Comparison of ENCODE assay signal across 8 cellular contexts in genomic region chr9:99103505-99103904, GRCh38. TPM values are rescaled to one million over a fixed set of nuclear protein-coding genes. Genes with fewer than 3 reads are reported as not detected.
DNase-seq lines count a peak whose midpoint lies in the region; ATAC-seq and TF ChIP-seq lines count a peak whose summit lies in the region.

No MANE protein-coding gene starts in this region.

- H3K27ac ChIP-seq in GM23338 (ENCODE audit: low read depth) (no peak overlapping the region), sigmoid colon (peak overlapping the region; percentile 92 to 95 (median 93))

- H3K4me3 ChIP-seq in GM23338 (peak overlapping the region; percentile 91), iPS-15b (ENCODE audit: low read depth, low read length) (peak overlapping the region; percentile 94), sigmoid colon (peak overlapping the region in 3 of 4 donors; percentile 90 to 98 (median 91))

- ATAC-seq in GM23338 (peak; percentile 4; the same call in 2 of the 3 replicates), GM19395 (IDR thresholded peaks at IDR 0.05; ENCODE audit: unreplicated experiment) (no peak)

- peaks cover 3% of the 10 kb centered on the region for H3K27me3 Mint-ChIP-seq in GM23338 (ENCODE audit: insufficient read depth, low read depth, poor library complexity)
- no peaks in the 10 kb centered on the region for H3K27me3 Mint-ChIP-seq in activated CD4-positive, alpha-beta memory T cell treated with anti-CD3 and anti-CD28 coated beads for 36 hours

- WGBS in sigmoid colon, 2 donors: 74 to 77% methylated on average over 6 of the region's 6 CpGs

- H3K27me3 ChIP-seq in GM23338 (ENCODE audit: insufficient read depth): peaks cover 25% of the 10 kb centered on the region
- peaks cover 16% of the 10 kb centered on the region for H3K27me3 ChIP-seq in iPS-15b (ENCODE audit: control insufficient read depth, insufficient read depth, low read length)
- H3K27me3 ChIP-seq in sigmoid colon: no peaks in the 10 kb centered on the region

- H3K79me2 ChIP-seq in GM23338 (replicated peaks; ENCODE audit: insufficient read depth): peaks cover 29% of the 10 kb centered on the region

- CTCF ChIA-PET in activated CD4-positive, alpha-beta memory T cell treated with anti-CD3 and anti-CD28 coated beads for 36 hours (lab: Charles Lee): interaction anchor here (0.7 to 1.9 kb wide), 6 partner anchors 10 to 313 kb away, joined by 3 to 12 read pairs (median 6); no protein-coding TSS in a partner anchor

- TF ChIP-seq EP300 in sigmoid colon (IDR thresholded peaks at IDR 0.05): no peak

- H3K36me3 ChIP-seq in GM23338 (ENCODE audit: insufficient read depth): no peaks in the 10 kb centered on the region
- no peaks in the 10 kb centered on the region for H3K36me3 ChIP-seq in iPS-15b (ENCODE audit: control insufficient read depth, insufficient read depth, low read length)
- no peaks in the 10 kb centered on the region for H3K36me3 ChIP-seq in sigmoid colon

- peak overlapping the region; percentile 100 for H2AFZ ChIP-seq in GM23338

- no peaks in the 10 kb centered on the region for H3K9me2 ChIP-seq in GM23338 (ENCODE audit: insufficient read depth)

- H3K9me3 ChIP-seq in iPS-15b (ENCODE audit: control insufficient read depth, insufficient read depth, low read length) (no peaks in the 10 kb centered on the region), sigmoid colon (no peaks in the 10 kb centered on the region)

- no peak for TF ChIP-seq CTCF in GM23338 (conservative IDR thresholded peaks at IDR 0.05; ENCODE audit: low read depth in 2 of 2)
- no peak for TF ChIP-seq CTCF in sigmoid colon (IDR thresholded peaks at IDR 0.05)

- TF ChIP-seq POLR2A in sigmoid colon (IDR thresholded peaks at IDR 0.05): no peak

- peak overlapping the region; percentile 80 for H3K4me3 Mint-ChIP-seq in GM23338
- peak overlapping the region; percentile 79 for H3K4me3 Mint-ChIP-seq in activated CD4-positive, alpha-beta memory T cell treated with anti-CD3 and anti-CD28 coated beads for 36 hours

- no peak overlapping the region for H3K9ac ChIP-seq in iPS-15b (ENCODE audit: low read depth, low read length)

- POLR2A ChIA-PET in activated CD4-positive, alpha-beta memory T cell treated with anti-CD3 and anti-CD28 coated beads for 36 hours (lab: Charles Lee): interaction anchor here (0.7 to 1.9 kb wide), 3 partner anchors 9 to 131 kb away, joined by 3 to 11 read pairs (median 5); no protein-coding TSS in a partner anchor

- H3K4me1 Mint-ChIP-seq in GM23338: peaks cover 30% of the 10 kb centered on the region
- peaks cover 30% of the 10 kb centered on the region for H3K4me1 Mint-ChIP-seq in activated CD4-positive, alpha-beta memory T cell treated with anti-CD3 and anti-CD28 coated beads for 36 hours (ENCODE audit: low read depth)

- H3K27ac Mint-ChIP-seq in GM23338: no peak overlapping the region
- H3K27ac Mint-ChIP-seq in activated CD4-positive, alpha-beta memory T cell treated with anti-CD3 and anti-CD28 coated beads for 36 hours: no peak overlapping the region

- peak overlapping the region; percentile 99 for H3K4me2 ChIP-seq in GM23338

- H3K36me3 Mint-ChIP-seq in GM23338 (ENCODE audit: low read depth): no peaks in the 10 kb centered on the region; the same call in 2 of the 3 replicates
- no peaks in the 10 kb centered on the region for H3K36me3 Mint-ChIP-seq in activated CD4-positive, alpha-beta memory T cell treated with anti-CD3 and anti-CD28 coated beads for 36 hours

- H4K20me1 ChIP-seq in GM23338 (replicated peaks; ENCODE audit: insufficient read depth): peaks cover 19% of the 10 kb centered on the region

- H3K4me1 ChIP-seq in GM23338 (ENCODE audit: insufficient read depth): peaks cover 33% of the 10 kb centered on the region
- H3K4me1 ChIP-seq in iPS-15b (ENCODE audit: control insufficient read depth, insufficient read depth, low read length): peaks cover 5% of the 10 kb centered on the region
- H3K4me1 ChIP-seq in sigmoid colon: peaks cover 0 to 48% (median 42%) of the 10 kb centered on the region in 4 donors

- intact Hi-C loops in activated CD4-positive, alpha-beta memory T cell treated with anti-CD3 and anti-CD28 coated beads for 36 hours (cut with micrococcal nuclease): loop anchor here (10.0 kb wide), 1 partner anchor 299 kb away; the partner anchor contains the start of gene GALNT12
- intact Hi-C loops in sigmoid colon (cut with DNase I): loop anchor here (5.0 kb wide), 2 partner anchors 39 to 51 kb away; no protein-coding TSS in a partner anchor

- H3K9me3 Mint-ChIP-seq in GM23338: no peaks in the 10 kb centered on the region; the same call in 2 of the 3 replicates
- H3K9me3 Mint-ChIP-seq in activated CD4-positive, alpha-beta memory T cell treated with anti-CD3 and anti-CD28 coated beads for 36 hours: no peaks in the 10 kb centered on the region

- peaks cover 12% of the 10 kb centered on the region for H3F3A ChIP-seq in GM23338 (replicated peaks; ENCODE audit: low read depth)

- DNase-seq in GM23338 (ENCODE audit: low spot score) (peak; percentile 39), sigmoid colon (no peak), OCI-M2 (lab: John Stamatoyannopoulos, UW; ENCODE audit: unreplicated experiment) (no peak)
- DNase-seq in activated CD4-positive, alpha-beta memory T cell treated with anti-CD3 and anti-CD28 coated beads for 36 hours: no peak
- DNase-seq in NK-92 treated with Interleukin-12 subunit alpha and Interleukin-12 subunit beta, amount 100 ng/mL, for 24 hours (lab: John Stamatoyannopoulos, UW): no peak
- no peak for DNase-seq in stimulated activated CD4-positive, alpha-beta T cell treated with anti-CD3 and anti-CD28 coated beads, Interleukin-4, amount 100 ng/mL, for 4 hours

TF ChIP-seq in GM23338, 12 proteins besides CTCF, POLR2A, EP300 and RAD21:
- TF ChIP-seq STAT1 (IDR thresholded peaks at IDR 0.05; ENCODE audit: unreplicated experiment) (no peak), JUNB (IDR thresholded peaks at IDR 0.05; ENCODE audit: unreplicated experiment) (no peak), NANOG (IDR thresholded peaks at IDR 0.05; ENCODE audit: borderline replicate concordance) (no peak), REST (IDR thresholded peaks at IDR 0.05; ENCODE audit: unreplicated experiment) (no peak)

RNA-seq across cellular contexts. Expression of gene TGFBR1, which starts 1.4 kb away (rescaled TPM):
- total RNA-seq in GM23338 (2014; rRNA removed; shearing (Covaris generic)): 39.5 and 40.2 TPM in 2 replicates
- polyA plus RNA-seq in GM23338 (2016; fragmentation: Nextera tagmentation; extraction: Ambion mirVana) (8.3 and 9.3 TPM in 2 replicates), sigmoid colon (1 to 10 TPM; 3.9 to 8.5 (median 4.2) TPM)
- 10 to 100 TPM; 25.4 to 26.3 TPM for total RNA-seq in activated CD4-positive, alpha-beta memory T cell treated with anti-CD3 and anti-CD28 coated beads for 36 hours
- total RNA-seq in sigmoid colon: 10 to 100 TPM; 48.4 to 84.3 (median 62.5) TPM
